ENCODE assay signal across 17 cellular contexts in the genomic region with DNA sequence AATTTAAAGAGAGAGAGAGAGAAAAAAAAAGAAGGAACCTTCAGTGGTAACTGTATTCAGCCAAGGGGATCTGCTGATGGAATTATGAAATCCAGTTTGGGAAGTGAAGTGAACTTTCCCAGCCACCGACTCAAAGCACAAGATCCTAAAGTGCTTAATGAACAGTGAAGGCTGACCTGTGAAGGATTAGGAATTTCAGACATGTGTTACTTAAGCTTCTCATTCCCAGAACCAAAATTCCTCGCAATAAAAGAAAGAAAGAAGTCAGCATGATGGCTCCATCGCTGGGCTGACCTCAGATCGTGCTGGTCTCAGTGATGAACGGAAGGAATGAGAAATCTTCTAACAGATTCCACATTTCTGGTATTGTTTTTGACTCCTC.
DNase-seq lines count a peak whose midpoint lies in the region; ATAC-seq, FAIRE-seq and TF ChIP-seq lines count a peak whose summit lies in the region.
"Had no signal": no experiment of that assay in that cellular context is flagged by ENCODE, and none has a peak within 500 bp of the region (broad histone marks: within the 10 kb centered on the region; RNA-seq: fewer than 3 reads in every experiment).

No MANE protein-coding gene starts in this region.

- H3K18ac ChIP-seq in mesendoderm (ENCODE audit: low read length), result no peak overlapping the region

- H3K9ac ChIP-seq in mesendoderm (ENCODE audit: low read length), result no peak overlapping the region

- POLR2A ChIA-PET in PC-9 (lab: Charles Lee; ENCODE audit: unreplicated experiment), result no interaction called here

- no peaks in the 10 kb centered on the region for H3K79me2 ChIP-seq in GM23338 (replicated peaks; ENCODE audit: insufficient read depth)
- H3K79me2 ChIP-seq in mesendoderm (ENCODE audit: control insufficient read depth, insufficient read depth, low read length), result no peaks in the 10 kb centered on the region
- no peaks in the 10 kb centered on the region for H3K79me2 ChIP-seq in PC-9 (ENCODE audit: low read depth)

- in situ Hi-C loops in brain microvascular endothelial cell (cut with HindIII; ENCODE audit: low pct_ligation_motif_present, low sequenced_read_pairs), result no loop called here

- no peaks in the 10 kb centered on the region for H3K9me3 ChIP-seq in PC-9 (ENCODE audit: insufficient read depth, low read depth)
- H3K9me3 ChIP-seq: spleen, tibial artery had no signal

- TF ChIP-seq CTCF in GM23338 (conservative IDR thresholded peaks at IDR 0.05; ENCODE audit: low read depth in 2 of 2) (no peak), brain microvascular endothelial cell (IDR thresholded peaks at IDR 0.05; ENCODE audit: low read depth, low read length, missing control alignments) (no peak), PC-9 (conservative IDR thresholded peaks at IDR 0.05) (no peak)

- H3K36me3 ChIP-seq in GM23338 (ENCODE audit: insufficient read depth) (no peaks in the 10 kb centered on the region), brain microvascular endothelial cell (replicated peaks) (no peaks in the 10 kb centered on the region), mesendoderm (ENCODE audit: control insufficient read depth, insufficient read depth, low read length) (no peaks in the 10 kb centered on the region), PC-9 (ENCODE audit: low read depth) (no peaks in the 10 kb centered on the region)
- H3K36me3 ChIP-seq: spleen, tibial artery had no signal

- H3K4me1 ChIP-seq in GM23338 (ENCODE audit: insufficient read depth) (peaks cover 8% of the 10 kb centered on the region; the same call in 1 of the 2 replicates), mesendoderm (ENCODE audit: control insufficient read depth, low read depth, low read length) (no peaks in the 10 kb centered on the region), PC-9 (replicated peaks; ENCODE audit: insufficient read depth) (no peaks in the 10 kb centered on the region)
- H3K4me1 ChIP-seq: spleen had no signal

- intact Hi-C loops in PC-9 (cut with micrococcal nuclease; ENCODE audit: unreplicated experiment), result no loop called here

- no peaks in the 10 kb centered on the region for H3K36me3 Mint-ChIP-seq in GM23338 (ENCODE audit: low read depth)
- H3K36me3 Mint-ChIP-seq: naive B cell had no signal

- no peak for FAIRE-seq in GM19239 (lab: Jason Lieb, UNC)

- H4K8ac ChIP-seq in mesendoderm (ENCODE audit: low read depth, low read length), result no peak overlapping the region

- no peak overlapping the region for H4K5ac ChIP-seq in mesendoderm (ENCODE audit: low read length)

- ATAC-seq in GM23338 (no peak), GM18498 (IDR thresholded peaks at IDR 0.05; ENCODE audit: unreplicated experiment) (no peak), HG02798 (IDR thresholded peaks at IDR 0.05; ENCODE audit: poor library complexity, unreplicated experiment) (no peak)

- no peak overlapping the region for H3K4me3 Mint-ChIP-seq in GM23338
- H3K4me3 Mint-ChIP-seq: activated CD4-positive, alpha-beta memory T cell treated with anti-CD3 and anti-CD28 coated beads, Interleukin-2, amount 10 ng/mL, durations not matched to agents 7 days and 5 days; naive B cell; T-helper 1 cell treated with Interleukin-12 subunit alpha and Interleukin-12 subunit beta and Interleukin-4 antibody, amounts not matched to agents 30 μg/mL and 1 μg/mL, for 36 hours had no signal

- CTCF ChIA-PET in PC-9 (lab: Charles Lee), result no interaction called here

- no TSS peak for BruUV-seq in PC-9 (replicated peaks; lab: Mats Ljungman, UMichigan)

- H4K20me1 ChIP-seq in GM23338 (replicated peaks; ENCODE audit: insufficient read depth) (no peaks in the 10 kb centered on the region), PC-9 (ENCODE audit: insufficient read depth) (no peaks in the 10 kb centered on the region)

- peak; percentile 38 for DNase-seq in A172 (ENCODE audit: low spot score)
- DNase-seq in GM23338 (ENCODE audit: low spot score), result no peak
- no peak for DNase-seq in brain microvascular endothelial cell
- DNase-seq in mesendoderm, result peak; percentile 14
- no peak for DNase-seq in GM19239 (ENCODE audit: insufficient read length, low spot score)
- no peak for DNase-seq in PC-9
- DNase-seq: activated CD4-positive, alpha-beta memory T cell treated with anti-CD3 and anti-CD28 coated beads, Interleukin-2, amount 10 ng/mL, durations not matched to agents 7 days and 5 days; activated effector memory CD4-positive, alpha-beta T cell treated with Interleukin-2 at 50 U/mL for 16 hours; central memory CD4-positive, alpha-beta T cell; Karpas-422; naive B cell; NCI-H2029 treated with DMSO at 0.1 percent for 48 hours; spleen had no signal

- no peak overlapping the region for H2AFZ ChIP-seq in GM23338
- H2AFZ ChIP-seq in PC-9, result no peak overlapping the region

- H3K27me3 ChIP-seq in GM23338 (ENCODE audit: insufficient read depth), result no peaks in the 10 kb centered on the region
- H3K27me3 ChIP-seq in brain microvascular endothelial cell (replicated peaks), result no peaks in the 10 kb centered on the region
- H3K27me3 ChIP-seq in mesendoderm (ENCODE audit: insufficient read depth, low read length, poor library complexity), result no peaks in the 10 kb centered on the region
- H3K27me3 ChIP-seq in PC-9 (ENCODE audit: insufficient read depth, low read depth), result peaks cover 17% of the 10 kb centered on the region; the same call in 1 of the 2 replicates
- H3K27me3 ChIP-seq: tibial artery had no signal

- no peak overlapping the region for H3K27ac Mint-ChIP-seq in GM23338
- H3K27ac Mint-ChIP-seq: activated CD4-positive, alpha-beta memory T cell treated with anti-CD3 and anti-CD28 coated beads, Interleukin-2, amount 10 ng/mL, durations not matched to agents 7 days and 5 days; naive B cell; T-helper 1 cell treated with Interleukin-12 subunit alpha and Interleukin-12 subunit beta and Interleukin-4 antibody, amounts not matched to agents 30 μg/mL and 1 μg/mL, for 36 hours had no signal

- H2BK15ac ChIP-seq in mesendoderm (replicated peaks; ENCODE audit: low read depth), result no peak overlapping the region

- H3K4me3 ChIP-seq in GM23338 (no peak overlapping the region), brain microvascular endothelial cell (ENCODE audit: low read depth, low read length) (no peak overlapping the region), mesendoderm (ENCODE audit: low read length) (no peak overlapping the region), PC-9 (no peak overlapping the region)
- H3K4me3 ChIP-seq: spleen, tibial artery had no signal

- H3K56ac ChIP-seq in mesendoderm (ENCODE audit: low read length), result no peak overlapping the region

- H3K79me1 ChIP-seq in mesendoderm (ENCODE audit: low read length), result no peaks in the 10 kb centered on the region

- no peak overlapping the region for H2BK5ac ChIP-seq in mesendoderm (ENCODE audit: low read length)

- H2BK120ac ChIP-seq in mesendoderm (ENCODE audit: low read depth, low read length), result no peak overlapping the region

- no peaks in the 10 kb centered on the region for H3K9me3 Mint-ChIP-seq in GM23338
- H3K9me3 Mint-ChIP-seq: activated CD4-positive, alpha-beta memory T cell treated with anti-CD3 and anti-CD28 coated beads, Interleukin-2, amount 10 ng/mL, durations not matched to agents 7 days and 5 days; T-helper 1 cell treated with Interleukin-12 subunit alpha and Interleukin-12 subunit beta and Interleukin-4 antibody, amounts not matched to agents 30 μg/mL and 1 μg/mL, for 36 hours had no signal

- H3K4me2 ChIP-seq in GM23338, result peak overlapping the region; percentile 43; the same call in 1 of the 2 replicates
- no peak overlapping the region for H3K4me2 ChIP-seq in mesendoderm (ENCODE audit: low read length)
- no peak overlapping the region for H3K4me2 ChIP-seq in PC-9

- H3K4me1 Mint-ChIP-seq in GM23338, result peaks cover 15% of the 10 kb centered on the region
- H3K4me1 Mint-ChIP-seq: activated CD4-positive, alpha-beta memory T cell treated with anti-CD3 and anti-CD28 coated beads, Interleukin-2, amount 10 ng/mL, durations not matched to agents 7 days and 5 days; naive B cell had no signal

- H3K9me2 ChIP-seq in GM23338 (ENCODE audit: insufficient read depth) (no peaks in the 10 kb centered on the region), PC-9 (ENCODE audit: insufficient read depth) (no peaks in the 10 kb centered on the region)

- H3K23ac ChIP-seq in mesendoderm (ENCODE audit: low read length), result no peak overlapping the region

- WGBS in mesendoderm (ENCODE audit: extremely low coverage, insufficient coverage, low lambda C conversion rate), result no CpG with 5 or more reads among the region's 5 CpGs

- no peak overlapping the region for H2AK5ac ChIP-seq in mesendoderm (ENCODE audit: low read length)

- H3K4ac ChIP-seq in mesendoderm (ENCODE audit: low read depth, low read length), result no peak overlapping the region

- H3K27ac ChIP-seq in GM23338 (ENCODE audit: low read depth) (no peak overlapping the region), brain microvascular endothelial cell (peak overlapping the region; percentile 56), mesendoderm (ENCODE audit: low read depth, low read length) (no peak overlapping the region), PC-9 (no peak overlapping the region)
- H3K27ac ChIP-seq: spleen, tibial artery had no signal

- peaks cover 7% of the 10 kb centered on the region for H3K27me3 Mint-ChIP-seq in GM23338 (ENCODE audit: insufficient read depth, low read depth, poor library complexity)
- H3K27me3 Mint-ChIP-seq: activated CD4-positive, alpha-beta memory T cell treated with anti-CD3 and anti-CD28 coated beads, Interleukin-2, amount 10 ng/mL, durations not matched to agents 7 days and 5 days had no signal

- H3F3A ChIP-seq in GM23338 (replicated peaks; ENCODE audit: low read depth), result no peaks in the 10 kb centered on the region
- H3F3A ChIP-seq in PC-9 (ENCODE audit: insufficient read depth, low read depth), result no peaks in the 10 kb centered on the region

TF ChIP-seq in GM23338, 12 proteins besides CTCF, POLR2A, EP300 and RAD21 (continues in another document):
- TF ChIP-seq STAT1 (IDR thresholded peaks at IDR 0.05; ENCODE audit: unreplicated experiment) (no peak), JUNB (IDR thresholded peaks at IDR 0.05; ENCODE audit: unreplicated experiment) (no peak), ZNF331 (CRISPR knock-in tag; IDR thresholded peaks at IDR 0.05; ENCODE audit: low read depth) (no peak)
- TF ChIP-seq, protein P1, sequence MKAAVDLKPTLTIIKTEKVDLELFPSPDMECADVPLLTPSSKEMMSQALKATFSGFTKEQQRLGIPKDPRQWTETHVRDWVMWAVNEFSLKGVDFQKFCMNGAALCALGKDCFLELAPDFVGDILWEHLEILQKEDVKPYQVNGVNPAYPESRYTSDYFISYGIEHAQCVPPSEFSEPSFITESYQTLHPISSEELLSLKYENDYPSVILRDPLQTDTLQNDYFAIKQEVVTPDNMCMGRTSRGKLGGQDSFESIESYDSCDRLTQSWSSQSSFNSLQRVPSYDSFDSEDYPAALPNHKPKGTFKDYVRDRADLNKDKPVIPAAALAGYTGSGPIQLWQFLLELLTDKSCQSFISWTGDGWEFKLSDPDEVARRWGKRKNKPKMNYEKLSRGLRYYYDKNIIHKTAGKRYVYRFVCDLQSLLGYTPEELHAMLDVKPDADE (IDR thresholded peaks at IDR 0.05), result no peak

Comparison
In these comparisons a context has a peak if more than half of its experiments do, and no peak if none do; other contexts are left out.
1. DNase-seq: peak in A172 (single experiment) and mesendoderm (single experiment); none in GM23338 (single experiment), brain microvascular endothelial cell (single experiment), GM19239 (single experiment) and PC-9 (0 of 2).